Comparison of ENCODE assay signal across 8 cellular contexts in genomic region chr11:64742087-64742939, GRCh38. TPM values are rescaled to one million over a fixed set of nuclear protein-coding genes. Genes with fewer than 3 reads are reported as not detected.
DNase-seq lines count a peak whose midpoint lies in the region; ATAC-seq, FAIRE-seq and TF ChIP-seq lines count a peak whose summit lies in the region.

No MANE protein-coding gene starts in this region.

- H2AFZ ChIP-seq in endothelial cell of umbilical vein (ENCODE audit: low read depth, low read length), result peak overlapping the region; percentile 72

- H3K4me3 Mint-ChIP-seq in T-helper 1 cell treated with Interleukin-12 subunit alpha and Interleukin-12 subunit beta and Interleukin-4 antibody, amounts not matched to agents 30 μg/mL and 1 μg/mL, for 36 hours, result peak overlapping the region; percentile 74
- H3K4me3 Mint-ChIP-seq in natural killer cell treated with Interleukin-12 subunit alpha and Interleukin-12 subunit beta and Interleukin-15 and Interleukin-18, amount 100 ng/mL, for 72 hours, result peak overlapping the region; percentile 75

- H4K20me1 ChIP-seq in endothelial cell of umbilical vein (replicated peaks; ENCODE audit: control insufficient read depth, extremely low read depth, insufficient read depth, low read length), result no peaks in the 10 kb centered on the region

- no peak for TF ChIP-seq POLR2A in endothelial cell of umbilical vein (IDR thresholded peaks at IDR 0.05; ENCODE audit: low read depth, low read length)

- CTCF ChIA-PET in Panc1 (lab: Charles Lee), result interaction anchor here (0.6 to 0.8 kb wide), 3 partner anchors 20 to 38 kb away, joined by 3 to 6 read pairs (median 5); no protein-coding TSS in a partner anchor
- CTCF ChIA-PET in endothelial cell of umbilical vein (lab: Charles Lee), result interaction anchor here (0.6 to 1.8 kb wide), 6 partner anchors 9 to 53 kb away, joined by 3 to 14 read pairs (median 6); no protein-coding TSS in a partner anchor

- in situ Hi-C loops in Panc1 (cut with HindIII; ENCODE audit: low pct_unique_long_range_greater_than_20kb, low sequenced_read_pairs), result no loop called here

- no peak overlapping the region for H3K27ac Mint-ChIP-seq in T-helper 1 cell treated with Interleukin-12 subunit alpha and Interleukin-12 subunit beta and Interleukin-4 antibody, amounts not matched to agents 30 μg/mL and 1 μg/mL, for 36 hours
- H3K27ac Mint-ChIP-seq in natural killer cell treated with Interleukin-12 subunit alpha and Interleukin-12 subunit beta and Interleukin-15 and Interleukin-18, amount 100 ng/mL, for 72 hours, result peak overlapping the region in 1 of 2 donors; percentile 62

- H3K79me2 ChIP-seq in endothelial cell of umbilical vein (ENCODE audit: control insufficient read depth, insufficient read depth, low read length), result no peaks in the 10 kb centered on the region

- H3K9ac ChIP-seq in endothelial cell of umbilical vein (replicated peaks; ENCODE audit: extremely low read depth, insufficient read depth, low read length), result no peak overlapping the region

- H3K27ac ChIP-seq in Panc1 (ENCODE audit: low read length), result no peak overlapping the region
- H3K27ac ChIP-seq in endothelial cell of umbilical vein (ENCODE audit: insufficient read depth, low read depth, low read length), result no peak overlapping the region

- dilution Hi-C loops in endothelial cell of umbilical vein (cut with MboI; ENCODE audit: extremely low pct_ligation_motif_present, low sequenced_read_pairs), result no loop called here

- H3K36me3 Mint-ChIP-seq in T-helper 1 cell treated with Interleukin-12 subunit alpha and Interleukin-12 subunit beta and Interleukin-4 antibody, amounts not matched to agents 30 μg/mL and 1 μg/mL, for 36 hours (ENCODE audit: low read depth), result peaks cover 18% of the 10 kb centered on the region
- H3K36me3 Mint-ChIP-seq in natural killer cell treated with Interleukin-12 subunit alpha and Interleukin-12 subunit beta and Interleukin-15 and Interleukin-18, amount 100 ng/mL, for 72 hours, result no peaks in the 10 kb centered on the region

- no TSS peak for BruUV-seq in Panc1 (replicated peaks; lab: Mats Ljungman, UMichigan)
- no TSS peak for BruUV-seq in endothelial cell of umbilical vein (replicated peaks; lab: Mats Ljungman, UMichigan)

- no peaks in the 10 kb centered on the region; the same call in 1 of the 2 replicates for H3K36me3 ChIP-seq in Panc1 (ENCODE audit: control insufficient read depth, insufficient read depth, low read length)
- no peaks in the 10 kb centered on the region for H3K36me3 ChIP-seq in endothelial cell of umbilical vein (ENCODE audit: control insufficient read depth in 2 of 2, extremely low read depth in 1 of 2, insufficient read depth in 2 of 2, low read length in 2 of 2)

- no peaks in the 10 kb centered on the region for H3K27me3 ChIP-seq in Panc1 (ENCODE audit: control insufficient read depth, insufficient read depth, low read length)
- H3K27me3 ChIP-seq in endothelial cell of umbilical vein (ENCODE audit: control insufficient read depth in 2 of 2, insufficient read depth in 2 of 2, low read length in 2 of 2), result peaks cover 27 to 32% of the 10 kb centered on the region in 2 experiments

- no peak for DNase-seq in T-helper 1 cell
- no peak for DNase-seq in Panc1 (ENCODE audit: low read depth, low spot score)
- no peak for DNase-seq in endothelial cell of umbilical vein (ENCODE audit: low read depth, low spot score)
- no peak for DNase-seq in natural killer cell treated with Interleukin-12 subunit alpha and Interleukin-12 subunit beta and Interleukin-15 and Interleukin-18, amount 100 ng/mL, for 72 hours (ENCODE audit: low spot score)
- no peak for DNase-seq in SKM-1 treated with dmso at 0.1 percent for 144 hours (lab: John Stamatoyannopoulos, UW; ENCODE audit: unreplicated experiment)
- DNase-seq in SKM-1 (lab: John Stamatoyannopoulos, UW; ENCODE audit: unreplicated experiment), result no peak

- H3K9me3 ChIP-seq in Panc1 (ENCODE audit: control insufficient read depth, insufficient read depth, low read depth, low read length), result no peaks in the 10 kb centered on the region
- H3K9me3 ChIP-seq in endothelial cell of umbilical vein (replicated peaks; ENCODE audit: control insufficient read depth, insufficient read depth, low read length), result no peaks in the 10 kb centered on the region

- H3K4me3 ChIP-seq in Panc1 (ENCODE audit: low read depth in 2 of 2, low read length in 2 of 2), result peak overlapping the region; percentile 43 to 61
- H3K4me3 ChIP-seq in endothelial cell of umbilical vein (replicated peaks in 1 of 3; ENCODE audit: insufficient read depth in 1 of 3, low read depth in 1 of 3, low read length in 3 of 3), result peak overlapping the region in 2 of 3 experiments; percentile 2 to 19

- H3K27me3 Mint-ChIP-seq in T-helper 1 cell treated with Interleukin-12 subunit alpha and Interleukin-12 subunit beta and Interleukin-4 antibody, amounts not matched to agents 30 μg/mL and 1 μg/mL, for 36 hours (ENCODE audit: low read depth), result no peaks in the 10 kb centered on the region
- no peaks in the 10 kb centered on the region for H3K27me3 Mint-ChIP-seq in natural killer cell treated with Interleukin-12 subunit alpha and Interleukin-12 subunit beta and Interleukin-15 and Interleukin-18, amount 100 ng/mL, for 72 hours

- peak overlapping the region; percentile 64 for H3K4me2 ChIP-seq in endothelial cell of umbilical vein (ENCODE audit: insufficient read depth, low read length)

- FAIRE-seq in endothelial cell of umbilical vein (lab: Jason Lieb, UNC), result no peak

- intact Hi-C loops in Panc1 (cut with micrococcal nuclease; ENCODE audit: unreplicated experiment) (no loop called here), endothelial cell of umbilical vein (cut with micrococcal nuclease) (loop anchor here (1.0 kb wide), 2 partner anchors 54 to 189 kb away; no protein-coding TSS in a partner anchor)

- POLR2A ChIA-PET in Panc1 (lab: Charles Lee), result no interaction called here
- POLR2A ChIA-PET in endothelial cell of umbilical vein (lab: Charles Lee), result no interaction called here

- H3K4me1 Mint-ChIP-seq in T-helper 1 cell treated with Interleukin-12 subunit alpha and Interleukin-12 subunit beta and Interleukin-4 antibody, amounts not matched to agents 30 μg/mL and 1 μg/mL, for 36 hours (ENCODE audit: low read depth), result peaks cover 23% of the 10 kb centered on the region
- peaks cover 24 to 28% of the 10 kb centered on the region in 2 donors for H3K4me1 Mint-ChIP-seq in natural killer cell treated with Interleukin-12 subunit alpha and Interleukin-12 subunit beta and Interleukin-15 and Interleukin-18, amount 100 ng/mL, for 72 hours (ENCODE audit: low read depth in 2 of 2)

- H3K9me3 Mint-ChIP-seq in T-helper 1 cell treated with Interleukin-12 subunit alpha and Interleukin-12 subunit beta and Interleukin-4 antibody, amounts not matched to agents 30 μg/mL and 1 μg/mL, for 36 hours, result no peaks in the 10 kb centered on the region
- no peaks in the 10 kb centered on the region for H3K9me3 Mint-ChIP-seq in natural killer cell treated with Interleukin-12 subunit alpha and Interleukin-12 subunit beta and Interleukin-15 and Interleukin-18, amount 100 ng/mL, for 72 hours

- peaks cover 13% of the 10 kb centered on the region for H3K4me1 ChIP-seq in Panc1 (ENCODE audit: control insufficient read depth, insufficient read depth, low read length)
- peaks cover 13% of the 10 kb centered on the region for H3K4me1 ChIP-seq in endothelial cell of umbilical vein (ENCODE audit: control insufficient read depth, extremely low read depth, insufficient read depth, low read length)

- ATAC-seq in Panc1, result peak; percentile 35
- peak; percentile 19 to 33 for ATAC-seq in natural killer cell treated with Interleukin-12 subunit alpha and Interleukin-12 subunit beta and Interleukin-15 and Interleukin-18, amount 100 ng/mL, for 72 hours
- no peak for ATAC-seq in GM21825 (IDR thresholded peaks at IDR 0.05; ENCODE audit: unreplicated experiment)

- no peaks in the 10 kb centered on the region for H3K9me1 ChIP-seq in endothelial cell of umbilical vein (replicated peaks; ENCODE audit: control insufficient read depth, extremely low read depth, insufficient read depth, low read length)

- TF ChIP-seq CTCF in Panc1 (IDR thresholded peaks at IDR 0.05), result no peak
- no peak for TF ChIP-seq CTCF in endothelial cell of umbilical vein (IDR thresholded peaks at IDR 0.05; ENCODE audit: extremely low read depth in 1 of 2, insufficient read depth in 1 of 2, low read depth in 1 of 2, low read length in 2 of 2)

RNA-seq across cellular contexts. Expression of gene RASGRP2, which starts 1.6 kb away (rescaled TPM):
- total RNA-seq in Panc1 (2021; ENCODE audit: unreplicated experiment) (3.7 TPM), endothelial cell of umbilical vein (1.1 and 2.3 TPM in 2 replicates)
- polyA plus RNA-seq in Panc1 (2012; ENCODE audit: insufficient read length), result 8.0 TPM
- 1.2 and 2.1 TPM in 2 replicates for polyA plus RNA-seq in endothelial cell of umbilical vein
- polyA plus RNA-seq in endothelial cell of umbilical vein (2011; cell fraction: cytosol; rRNA removed), result 0.79 and 0.80 TPM in 2 replicates
- polyA plus RNA-seq in endothelial cell of umbilical vein (2011; cell fraction: nucleus; rRNA removed), result 4.5 and 7.5 TPM in 2 replicates
- 0.44 and 2.1 TPM in 2 replicates for polyA plus RNA-seq in endothelial cell of umbilical vein (2012)
- 2.1 and 2.8 TPM in 2 replicates for polyA minus RNA-seq in endothelial cell of umbilical vein
- polyA minus RNA-seq in endothelial cell of umbilical vein (2011; cell fraction: cytosol; rRNA and poly(A)+ RNA removed), result not detected
- 1.2 and 1.3 TPM in 2 replicates for polyA minus RNA-seq in endothelial cell of umbilical vein (2011; cell fraction: nucleus; rRNA and poly(A)+ RNA removed)
- 10 to 100 TPM; 13.6 to 27.7 TPM for total RNA-seq in natural killer cell treated with Interleukin-12 subunit alpha and Interleukin-12 subunit beta and Interleukin-15 and Interleukin-18, amount 100 ng/mL, for 72 hours

RNA-seq across cellular contexts. Expression of gene PYGM, which starts 17.5 kb away (rescaled TPM):
- 0.39 TPM for total RNA-seq in Panc1 (2021; ENCODE audit: unreplicated experiment)
- 0.34 TPM for polyA plus RNA-seq in Panc1 (2012; ENCODE audit: insufficient read length)
- total RNA-seq in endothelial cell of umbilical vein, result 0.39 and 0.62 TPM in 2 replicates
- polyA plus RNA-seq in endothelial cell of umbilical vein, result 0.10 and 0.11 TPM in 2 replicates
- polyA plus RNA-seq in endothelial cell of umbilical vein (2011; cell fraction: cytosol; rRNA removed), result 0.06 and 0.07 TPM in 2 replicates
- polyA plus RNA-seq in endothelial cell of umbilical vein (2011; cell fraction: nucleus; rRNA removed), result 0.83 and 0.91 TPM in 2 replicates
- 0.16 and 0.37 TPM in 2 replicates for polyA plus RNA-seq in endothelial cell of umbilical vein (2012)
- 0.41 and 0.47 TPM in 2 replicates for polyA minus RNA-seq in endothelial cell of umbilical vein
- not detected for polyA minus RNA-seq in endothelial cell of umbilical vein (2011; cell fraction: cytosol; rRNA and poly(A)+ RNA removed)
- polyA minus RNA-seq in endothelial cell of umbilical vein (2011; cell fraction: nucleus; rRNA and poly(A)+ RNA removed), result 0.72 and 1.4 TPM in 2 replicates
- total RNA-seq in natural killer cell treated with Interleukin-12 subunit alpha and Interleukin-12 subunit beta and Interleukin-15 and Interleukin-18, amount 100 ng/mL, for 72 hours, result 1 to 10 TPM; 4.7 to 5.6 TPM

RNA-seq across cellular contexts. Expression of gene NRXN2, which starts 19.3 kb away (rescaled TPM):
- total RNA-seq in Panc1 (2021; ENCODE audit: unreplicated experiment) (0.15 TPM), endothelial cell of umbilical vein (not detected in 2 replicates)
- polyA plus RNA-seq in Panc1 (2012; ENCODE audit: insufficient read length), result 0.29 TPM
- not detected in 2 replicates for polyA plus RNA-seq in endothelial cell of umbilical vein
- not detected in 2 replicates for polyA plus RNA-seq in endothelial cell of umbilical vein (2011; cell fraction: cytosol; rRNA removed)
- not detected in 2 replicates for polyA plus RNA-seq in endothelial cell of umbilical vein (2011; cell fraction: nucleus; rRNA removed)
- not detected in 2 replicates for polyA plus RNA-seq in endothelial cell of umbilical vein (2012)
- polyA minus RNA-seq in endothelial cell of umbilical vein, result not detected in 2 replicates
- polyA minus RNA-seq in endothelial cell of umbilical vein (2011; cell fraction: cytosol; rRNA and poly(A)+ RNA removed), result not detected
- polyA minus RNA-seq in endothelial cell of umbilical vein (2011; cell fraction: nucleus; rRNA and poly(A)+ RNA removed), result not detected in 2 replicates
- 1 to 10 TPM in 1 of 2 donors, under 1 TPM in 1; 0.74 to 1.3 TPM for total RNA-seq in natural killer cell treated with Interleukin-12 subunit alpha and Interleukin-12 subunit beta and Interleukin-15 and Interleukin-18, amount 100 ng/mL, for 72 hours

RNA-seq across cellular contexts. Expression of gene SF1, which starts 36.0 kb away (rescaled TPM):
- total RNA-seq in Panc1 (2021; ENCODE audit: unreplicated experiment) (360 TPM), endothelial cell of umbilical vein (322 and 342 TPM in 2 replicates)
- 296 TPM for polyA plus RNA-seq in Panc1 (2012; ENCODE audit: insufficient read length)
- polyA plus RNA-seq in endothelial cell of umbilical vein, result 94.0 and 95.0 TPM in 2 replicates
- 72.5 and 73.7 TPM in 2 replicates for polyA plus RNA-seq in endothelial cell of umbilical vein (2011; cell fraction: cytosol; rRNA removed)
- 271 and 349 TPM in 2 replicates for polyA plus RNA-seq in endothelial cell of umbilical vein (2011; cell fraction: nucleus; rRNA removed)
- 156 and 202 TPM in 2 replicates for polyA plus RNA-seq in endothelial cell of umbilical vein (2012)
- 107 and 134 TPM in 2 replicates for polyA minus RNA-seq in endothelial cell of umbilical vein
- 55.6 TPM for polyA minus RNA-seq in endothelial cell of umbilical vein (2011; cell fraction: cytosol; rRNA and poly(A)+ RNA removed)
- 177 and 197 TPM in 2 replicates for polyA minus RNA-seq in endothelial cell of umbilical vein (2011; cell fraction: nucleus; rRNA and poly(A)+ RNA removed)
- total RNA-seq in natural killer cell treated with Interleukin-12 subunit alpha and Interleukin-12 subunit beta and Interleukin-15 and Interleukin-18, amount 100 ng/mL, for 72 hours, result 100 to 1,000 TPM; 376 to 425 TPM
